22 cellular contexts compared by ENCODE assay signal in genomic region chr10:44035474-44036197, GRCh38.
DNase-seq lines count a peak whose midpoint lies in the region; ATAC-seq and TF ChIP-seq lines count a peak whose summit lies in the region.
"Had no signal": no experiment of that assay in that cellular context is flagged by ENCODE, and none has a peak within 500 bp of the region (broad histone marks: within the 10 kb centered on the region; RNA-seq: fewer than 3 reads in every experiment).

No MANE protein-coding gene starts in this region.

- H4K20me1 ChIP-seq in IMR-90 (ENCODE audit: insufficient read depth, low read length): no peaks in the 10 kb centered on the region

- H4K8ac ChIP-seq in IMR-90 (ENCODE audit: low read depth in 2 of 2, low read length in 2 of 2): no peak overlapping the region

- TF ChIP-seq CTCF in GM06990 (IDR thresholded peaks at IDR 0.05; ENCODE audit: insufficient read depth, low read length, poor library complexity, severe bottlenecking): no peak
- TF ChIP-seq CTCF in IMR-90 (conservative IDR thresholded peaks at IDR 0.05; ENCODE audit: low read depth, low read length): no peak
- no peak for TF ChIP-seq CTCF in endothelial cell (IDR thresholded peaks at IDR 0.05; ENCODE audit: unreplicated experiment)

- no peak overlapping the region for H3K4me2 ChIP-seq in IMR-90 (ENCODE audit: low read depth, low read length)
- H3K4me2 ChIP-seq: KMS-11 had no signal

- no peaks in the 10 kb centered on the region for H3K9me1 ChIP-seq in IMR-90 (ENCODE audit: insufficient read depth, low read length)

- no peak overlapping the region for H3K23ac ChIP-seq in IMR-90 (ENCODE audit: low read depth, low read length)

- H3K36me3 Mint-ChIP-seq in activated CD4-positive, alpha-beta T cell treated with anti-CD3 and anti-CD28 coated beads for 36 hours (ENCODE audit: low read depth): no peaks in the 10 kb centered on the region
- H3K36me3 Mint-ChIP-seq in endothelial cell (ENCODE audit: low read depth, unreplicated experiment): no peaks in the 10 kb centered on the region
- H3K36me3 Mint-ChIP-seq: CD8-positive, alpha-beta T cell; T-cell had no signal

- 73% methylated on average over 4 of the region's 8 CpGs; no CpG with 5 or more reads in 1 of the 2 experiments for WGBS in IMR-90 (ENCODE audit: extremely low coverage in 2 of 2, insufficient read length in 1 of 2), 2 experiments

- no peak overlapping the region for H2BK15ac ChIP-seq in IMR-90 (ENCODE audit: low read depth, low read length)

- H3K4ac ChIP-seq in IMR-90 (ENCODE audit: low read depth, low read length): no peak overlapping the region

- no peaks in the 10 kb centered on the region for H3K79me1 ChIP-seq in IMR-90 (ENCODE audit: low read depth in 1 of 2, low read length in 2 of 2)

- H3K4me3 Mint-ChIP-seq in activated CD4-positive, alpha-beta T cell treated with anti-CD3 and anti-CD28 coated beads for 36 hours: no peak overlapping the region
- H3K4me3 Mint-ChIP-seq in endothelial cell (ENCODE audit: unreplicated experiment): no peak overlapping the region
- H3K4me3 Mint-ChIP-seq: CD8-positive, alpha-beta T cell; T-cell had no signal

- POLR2A ChIA-PET in IMR-90 (lab: Charles Lee; ENCODE audit: unreplicated experiment): no interaction called here
- POLR2A ChIA-PET in activated CD4-positive, alpha-beta T cell treated with anti-CD3 and anti-CD28 coated beads for 36 hours (lab: Charles Lee): no interaction called here

- no peak overlapping the region for H3K56ac ChIP-seq in IMR-90 (ENCODE audit: extremely low read depth, insufficient read depth, low read length)

- in situ Hi-C loops in IMR-90 (cut with MboI; ENCODE audit: low sequenced_read_pairs): no loop called here

- no peak overlapping the region for H2AK5ac ChIP-seq in IMR-90 (ENCODE audit: low read depth, low read length)

- H3K9me3 ChIP-seq in IMR-90 (ENCODE audit: control insufficient read depth, insufficient read depth, low read length): no peaks in the 10 kb centered on the region
- H3K9me3 ChIP-seq: Peyer's patch had no signal

- no peak overlapping the region for H4K91ac ChIP-seq in IMR-90 (ENCODE audit: insufficient read depth, low read depth, low read length)

- peaks cover 5% of the 10 kb centered on the region for H3K27me3 Mint-ChIP-seq in activated CD4-positive, alpha-beta T cell treated with anti-CD3 and anti-CD28 coated beads for 36 hours
- peaks cover 1% of the 10 kb centered on the region for H3K27me3 Mint-ChIP-seq in endothelial cell (ENCODE audit: unreplicated experiment)

- peak overlapping the region; percentile 55 for H2AK9ac ChIP-seq in IMR-90 (replicated peaks; ENCODE audit: low read depth, low read length, poor library complexity)

- no peak for TF ChIP-seq POLR2A in IMR-90 (IDR thresholded peaks at IDR 0.05; ENCODE audit: low read depth, low read length)

- H3K4me3 ChIP-seq in GM06990 (replicated peaks; ENCODE audit: low read depth, low read length) (no peak overlapping the region), IMR-90 (ENCODE audit: insufficient read depth, low read depth, low read length) (no peak overlapping the region)
- H3K4me3 ChIP-seq: Peyer's patch had no signal

- no peak overlapping the region for H2BK120ac ChIP-seq in IMR-90 (ENCODE audit: low read depth, low read length)

- H3K27me3 ChIP-seq in GM06990 (replicated peaks; ENCODE audit: control insufficient read depth, insufficient read depth, low read length) (no peaks in the 10 kb centered on the region), IMR-90 (ENCODE audit: control insufficient read depth, insufficient read depth, low read length) (peaks cover 7% of the 10 kb centered on the region; the same call in 1 of the 2 replicates)
- H3K27me3 ChIP-seq: Peyer's patch had no signal

- DNase-seq in GM06990 (ENCODE audit: extremely low read depth, insufficient read length): peak; percentile 28
- DNase-seq in IMR-90: no peak
- peak; percentile 7 for DNase-seq in left lobe of liver (ENCODE audit: low spot score)
- DNase-seq in NCI-H526 (lab: John Stamatoyannopoulos, UW): no peak
- DNase-seq in activated CD4-positive, alpha-beta T cell treated with anti-CD3 and anti-CD28 coated beads for 36 hours: no peak
- no peak for DNase-seq in endothelial cell (ENCODE audit: low spot score)
- DNase-seq: AML-193; C1 segment of cervical spinal cord; CD8-positive, alpha-beta T cell; DND-41; NCI-H1092 treated with DMSO at 0.1 percent for 48 hours; NCI-H2029 treated with DMSO at 0.1 percent for 48 hours; NCI-H226; NCI-H524; Peyer's patch; T-cell had no signal

- H3K4me1 Mint-ChIP-seq in activated CD4-positive, alpha-beta T cell treated with anti-CD3 and anti-CD28 coated beads for 36 hours: no peaks in the 10 kb centered on the region
- no peaks in the 10 kb centered on the region for H3K4me1 Mint-ChIP-seq in endothelial cell (ENCODE audit: unreplicated experiment)
- H3K4me1 Mint-ChIP-seq: T-cell had no signal

- H3K14ac ChIP-seq in IMR-90 (replicated peaks; ENCODE audit: low read depth, low read length): no peak overlapping the region

- dilution Hi-C loops in IMR-90 (cut with HindIII; ENCODE audit: low sequenced_read_pairs, unreplicated experiment): no loop called here

- ATAC-seq in GM18867 (IDR thresholded peaks at IDR 0.05; ENCODE audit: unreplicated experiment): peak; percentile 48
- ATAC-seq in IMR-90 (ENCODE audit: low read depth): no peak
- ATAC-seq in left lobe of liver: no peak
- no peak for ATAC-seq in HG03095 (IDR thresholded peaks at IDR 0.05; ENCODE audit: unreplicated experiment)
- no peak for ATAC-seq in activated CD4-positive, alpha-beta T cell treated with anti-CD3 and anti-CD28 coated beads for 36 hours
- ATAC-seq: CD8-positive, alpha-beta T cell; HCT116; SK-N-SH treated with all-trans-retinoic acid at 6 μM for 48 hours; T-cell had no signal

- H2BK20ac ChIP-seq in IMR-90 (ENCODE audit: low read depth, low read length): no peak overlapping the region

- TF ChIP-seq RAD21 in IMR-90 (IDR thresholded peaks at IDR 0.05; ENCODE audit: low read length): no peak

- CTCF ChIA-PET in IMR-90 (lab: Yijun Ruan, JAX): no interaction called here
- CTCF ChIA-PET in activated CD4-positive, alpha-beta T cell treated with anti-CD3 and anti-CD28 coated beads for 36 hours (lab: Charles Lee): interaction anchor here (0.7 kb wide), 1 partner anchor 251 kb away, joined by 3 read pairs; no protein-coding TSS in a partner anchor

- H3K4me1 ChIP-seq in IMR-90 (ENCODE audit: control insufficient read depth, insufficient read depth, low read length): no peaks in the 10 kb centered on the region
- H3K4me1 ChIP-seq: Peyer's patch had no signal

- H3K36me3 ChIP-seq in GM06990 (ENCODE audit: control insufficient read depth, insufficient read depth, low read length): no peaks in the 10 kb centered on the region
- H3K36me3 ChIP-seq in IMR-90 (ENCODE audit: control insufficient read depth, insufficient read depth, low read length): no peaks in the 10 kb centered on the region
- H3K36me3 ChIP-seq: Peyer's patch had no signal

- intact Hi-C loops in IMR-90 (cut with micrococcal nuclease): no loop called here
- intact Hi-C loops in activated CD4-positive, alpha-beta T cell treated with anti-CD3 and anti-CD28 coated beads for 36 hours (cut with DNase I, micrococcal nuclease): no loop called here

- H3K18ac ChIP-seq in IMR-90 (ENCODE audit: low read depth, low read length): no peak overlapping the region

- no peak overlapping the region for H2AFZ ChIP-seq in IMR-90 (replicated peaks; ENCODE audit: low read length, poor library complexity)

- no peak overlapping the region for H3K9ac ChIP-seq in IMR-90 (ENCODE audit: low read depth, low read length)
- H3K9ac ChIP-seq: KMS-11 had no signal

- H3K27ac ChIP-seq in IMR-90 (ENCODE audit: insufficient read depth, low read length): no peak overlapping the region
- H3K27ac ChIP-seq: HL-60, KMS-11, Peyer's patch had no signal

- no peaks in the 10 kb centered on the region for H3K9me3 Mint-ChIP-seq in activated CD4-positive, alpha-beta T cell treated with anti-CD3 and anti-CD28 coated beads for 36 hours (ENCODE audit: low read depth)
- H3K9me3 Mint-ChIP-seq in endothelial cell (ENCODE audit: unreplicated experiment): no peaks in the 10 kb centered on the region
- H3K9me3 Mint-ChIP-seq: CD8-positive, alpha-beta T cell; T-cell had no signal

- H3K27ac Mint-ChIP-seq in activated CD4-positive, alpha-beta T cell treated with anti-CD3 and anti-CD28 coated beads for 36 hours: no peak overlapping the region
- H3K27ac Mint-ChIP-seq in endothelial cell (ENCODE audit: unreplicated experiment): no peak overlapping the region
- H3K27ac Mint-ChIP-seq: CD8-positive, alpha-beta T cell; T-cell had no signal

- no peak overlapping the region for H4K5ac ChIP-seq in IMR-90 (ENCODE audit: low read depth, low read length)

- H2BK5ac ChIP-seq in IMR-90 (ENCODE audit: low read depth, low read length, poor library complexity, severe bottlenecking): no peak overlapping the region

- BruUV-seq in IMR-90 (replicated peaks; lab: Mats Ljungman, UMichigan): no TSS peak

TF ChIP-seq in IMR-90, 13 proteins besides CTCF, POLR2A, EP300 and RAD21:
- TF ChIP-seq BHLHE40 (IDR thresholded peaks at IDR 0.05; ENCODE audit: low read depth, low read length) (no peak), SMC3 (IDR thresholded peaks at IDR 0.05; ENCODE audit: low read depth, low read length) (no peak), NFE2L2 (IDR thresholded peaks at IDR 0.05; ENCODE audit: low read depth, low read length) (no peak), MXI1 (IDR thresholded peaks at IDR 0.05; ENCODE audit: borderline replicate concordance, low read depth, low read length) (no peak), CEBPB (IDR thresholded peaks at IDR 0.05; ENCODE audit: low read depth, low read length) (no peak), CHD1 (IDR thresholded peaks at IDR 0.05; ENCODE audit: low read depth, low read length) (no peak), USF2 (IDR thresholded peaks at IDR 0.05; ENCODE audit: low read depth, low read length) (no peak)

Comparison
In these comparisons a context has a peak if more than half of its experiments do, and no peak if none do; other contexts are left out.
1. DNase-seq: peak in GM06990 (single experiment) and left lobe of liver (single experiment); none in IMR-90 (single experiment), NCI-H526 (0 of 2), activated CD4-positive, alpha-beta T cell treated with anti-CD3 and anti-CD28 coated beads for 36 hours (single experiment) and endothelial cell (single experiment).